ENCODE assay signal across 20 cellular contexts in the genomic region with DNA sequence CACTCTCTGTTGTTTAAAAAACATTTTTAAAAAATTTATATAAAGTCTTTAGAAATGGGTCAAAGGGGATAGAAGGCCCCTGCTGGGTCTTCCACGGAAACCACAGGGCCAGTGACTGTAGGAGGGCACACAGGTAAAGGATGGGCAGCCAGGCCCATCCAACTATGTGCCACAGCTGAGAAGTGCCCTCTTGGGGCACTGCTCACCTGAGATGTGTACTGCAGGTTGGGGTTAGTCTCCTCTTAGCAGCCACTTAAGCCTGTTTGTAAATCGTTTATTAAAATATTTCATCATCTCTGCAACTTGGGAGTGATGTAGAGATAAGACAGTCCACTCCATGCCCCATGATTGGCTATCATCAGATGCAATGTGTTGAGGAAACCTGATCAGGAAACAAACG.
DNase-seq lines count a peak whose midpoint lies in the region; ATAC-seq and TF ChIP-seq lines count a peak whose summit lies in the region.
"Had no signal": no experiment of that assay in that cellular context is flagged by ENCODE, and none has a peak within 500 bp of the region (broad histone marks: within the 10 kb centered on the region; RNA-seq: fewer than 3 reads in every experiment).

No MANE protein-coding gene starts in this region.

- H3K27me3 ChIP-seq in breast epithelium (no peaks in the 10 kb centered on the region), mesenchymal stem cell (ENCODE audit: control insufficient read depth in 1 of 2, insufficient read depth in 1 of 2, low read length in 2 of 2) (no peaks in the 10 kb centered on the region)
- H3K27me3 ChIP-seq: SJSA1 had no signal

- no peak overlapping the region for H2BK5ac ChIP-seq in mesenchymal stem cell (ENCODE audit: low read depth, low read length, poor library complexity, severe bottlenecking)

- no peak overlapping the region for H3K23ac ChIP-seq in mesenchymal stem cell (ENCODE audit: low read length in 2 of 2)

- CTCF ChIA-PET in MCF 10A (lab: Yijun Ruan, JAX) = interaction anchor here (0.6 kb wide), 1 partner anchor 431 kb away, joined by 3 read pairs; no protein-coding TSS in a partner anchor
- CTCF ChIA-PET in T-cell (lab: Charles Lee) = no interaction called here

- H3K9me3 ChIP-seq in breast epithelium (no peaks in the 10 kb centered on the region), mesenchymal stem cell (ENCODE audit: control insufficient read depth, low read length) (no peaks in the 10 kb centered on the region)
- H3K9me3 ChIP-seq: A549, HAP-1, SJSA1 had no signal

- no peak overlapping the region for H3K14ac ChIP-seq in mesenchymal stem cell (ENCODE audit: low read length in 2 of 2)

- no peak overlapping the region for H3K18ac ChIP-seq in mesenchymal stem cell (ENCODE audit: low read depth in 1 of 2, low read length in 2 of 2)

- H3K36me3 ChIP-seq in breast epithelium (no peaks in the 10 kb centered on the region), mesenchymal stem cell (ENCODE audit: control insufficient read depth in 1 of 2, insufficient read depth in 2 of 2, low read depth in 1 of 2, low read length in 2 of 2) (peaks cover 0 to 22% of the 10 kb centered on the region in 2 experiments)
- H3K36me3 ChIP-seq: HAP-1, SJSA1 had no signal

- no peak for TF ChIP-seq POLR2A in breast epithelium (IDR thresholded peaks at IDR 0.05)

- H3K4me3 Mint-ChIP-seq in MCF 10A (ENCODE audit: unreplicated experiment) (no peak overlapping the region), T-cell (no peak overlapping the region)
- no peak overlapping the region for H3K4me3 Mint-ChIP-seq in activated T-cell treated with anti-CD3 and anti-CD28 coated beads, Interleukin-2, amount 50 U/mL, for 4 hours
- H3K4me3 Mint-ChIP-seq: B cell had no signal

- H2AFZ ChIP-seq in mesenchymal stem cell (ENCODE audit: low read depth, low read length) = no peak overlapping the region
- H2AFZ ChIP-seq: GM23248 had no signal

- 86% methylated on average over 2 of the region's 3 CpGs for WGBS in mesenchymal stem cell

- H2BK120ac ChIP-seq in mesenchymal stem cell (ENCODE audit: low read depth, low read length) = no peak overlapping the region

- DNase-seq in breast epithelium (ENCODE audit: low spot score in 2 of 2) (no peak), MCF 10A (ENCODE audit: unreplicated experiment) (no peak), NCI-H510A treated with DMSO at 0.1 percent for 48 hours (lab: John Stamatoyannopoulos, UW) (peak; percentile 63), mesenchymal stem cell (no peak), sciatic nerve (ENCODE audit: low spot score) (no peak), T-cell (no peak)
- no peak for DNase-seq in activated T-cell treated with anti-CD3 and anti-CD28 coated beads, Interleukin-2, amount 50 U/mL, for 4 hours
- DNase-seq: GM23248, MM.1S, NCI-H1436, NCI-H1930, NCI-H2171 treated with DMSO at 0.1 percent for 48 hours, OCI-M1 had no signal

- peak overlapping the region; percentile 96 for H2AK5ac ChIP-seq in mesenchymal stem cell (ENCODE audit: low read length, severe bottlenecking)

- no peak overlapping the region for H2BK12ac ChIP-seq in mesenchymal stem cell (ENCODE audit: low read length in 2 of 2)

- H3K79me1 ChIP-seq in mesenchymal stem cell (replicated peaks; ENCODE audit: low read length, poor library complexity, severe bottlenecking) = peaks cover 13% of the 10 kb centered on the region

- H2BK15ac ChIP-seq in mesenchymal stem cell (ENCODE audit: low read depth, poor library complexity, severe bottlenecking) = no peak overlapping the region

- H3K9me3 Mint-ChIP-seq in MCF 10A (ENCODE audit: unreplicated experiment) (no peaks in the 10 kb centered on the region), T-cell (no peaks in the 10 kb centered on the region)
- no peaks in the 10 kb centered on the region for H3K9me3 Mint-ChIP-seq in activated T-cell treated with anti-CD3 and anti-CD28 coated beads, Interleukin-2, amount 50 U/mL, for 4 hours

- POLR2A ChIA-PET in MCF 10A (lab: Yijun Ruan, JAX) (no interaction called here), T-cell (lab: Charles Lee) (no interaction called here)

- H3K27me3 Mint-ChIP-seq in MCF 10A (ENCODE audit: insufficient read depth, unreplicated experiment) (peaks cover 22% of the 10 kb centered on the region), T-cell (peaks cover 7 to 15% of the 10 kb centered on the region in 2 donors)
- peaks cover 3% of the 10 kb centered on the region for H3K27me3 Mint-ChIP-seq in activated T-cell treated with anti-CD3 and anti-CD28 coated beads, Interleukin-2, amount 50 U/mL, for 4 hours (ENCODE audit: low read depth)

- H3K4me3 ChIP-seq in breast epithelium = no peak overlapping the region
- no peak overlapping the region for H3K4me3 ChIP-seq in mesenchymal stem cell (ENCODE audit: insufficient read depth in 1 of 2, low read depth in 1 of 2, low read length in 2 of 2)
- H3K4me3 ChIP-seq: A549, GM23248, HAP-1, K562, SJSA1 had no signal

- no peak overlapping the region for H4K91ac ChIP-seq in mesenchymal stem cell (ENCODE audit: low read length)

- no peak overlapping the region for H3K4me2 ChIP-seq in mesenchymal stem cell (ENCODE audit: low read length, poor library complexity, severe bottlenecking)
- H3K4me2 ChIP-seq: A549 had no signal

- no peak for ATAC-seq in sciatic nerve
- ATAC-seq in activated T-cell treated with anti-CD3 and anti-CD28 coated beads, Interleukin-2, amount 50 U/mL, for 4 hours = no peak
- ATAC-seq in T-cell (replicated peaks in 1 of 4) = no peak
- ATAC-seq: A549, HepG2, K562, Right ventricle myocardium inferior had no signal

- H3K4me1 ChIP-seq in breast epithelium (no peaks in the 10 kb centered on the region), mesenchymal stem cell (ENCODE audit: control insufficient read depth, insufficient read depth, low read depth, low read length) (peaks cover 18% of the 10 kb centered on the region)
- H3K4me1 ChIP-seq: HAP-1 had no signal

- no TSS peak for BruUV-seq in MCF 10A (replicated peaks; lab: Mats Ljungman, UMichigan)

- H3K4me1 Mint-ChIP-seq in MCF 10A (ENCODE audit: insufficient read depth, unreplicated experiment) (no peaks in the 10 kb centered on the region), T-cell (no peaks in the 10 kb centered on the region)
- no peaks in the 10 kb centered on the region for H3K4me1 Mint-ChIP-seq in activated T-cell treated with anti-CD3 and anti-CD28 coated beads, Interleukin-2, amount 50 U/mL, for 4 hours (ENCODE audit: low read depth)
- H3K4me1 Mint-ChIP-seq: B cell had no signal

- H3K27ac Mint-ChIP-seq in MCF 10A (ENCODE audit: low read depth, unreplicated experiment) (no peak overlapping the region), T-cell (no peak overlapping the region)
- H3K27ac Mint-ChIP-seq: B cell had no signal

- TF ChIP-seq CTCF in breast epithelium (IDR thresholded peaks at IDR 0.05) (no peak), MCF 10A (IDR thresholded peaks at IDR 0.05; ENCODE audit: unreplicated experiment) (no peak)

- no peak overlapping the region for H3K9ac ChIP-seq in mesenchymal stem cell (ENCODE audit: low read length)
- H3K9ac ChIP-seq: GM23248 had no signal

- H3K27ac ChIP-seq in breast epithelium (peak overlapping the region; percentile 8 to 48), mesenchymal stem cell (ENCODE audit: low read length, poor library complexity, severe bottlenecking) (peak overlapping the region; percentile 27)
- H3K27ac ChIP-seq: GM23248, SJSA1 had no signal

- H3K36me3 Mint-ChIP-seq in MCF 10A (ENCODE audit: insufficient read depth, unreplicated experiment) = no peaks in the 10 kb centered on the region
- H3K36me3 Mint-ChIP-seq in activated T-cell treated with anti-CD3 and anti-CD28 coated beads, Interleukin-2, amount 50 U/mL, for 4 hours (ENCODE audit: insufficient read depth) = no peaks in the 10 kb centered on the region
- H3K36me3 Mint-ChIP-seq in T-cell = no peaks in the 10 kb centered on the region

- H3K4ac ChIP-seq in mesenchymal stem cell (ENCODE audit: low read depth in 1 of 2, low read length in 2 of 2) = no peak overlapping the region

- no peak overlapping the region for H4K8ac ChIP-seq in mesenchymal stem cell (ENCODE audit: low read length)

- intact Hi-C loops in breast epithelium (cut with DNase I; ENCODE audit: low total_unique reads) = loop anchor here (5.0 kb wide), 1 partner anchor 493 kb away; no protein-coding TSS in a partner anchor
- intact Hi-C loops in MCF 10A (cut with micrococcal nuclease) = no loop called here
- intact Hi-C loops in sciatic nerve (cut with DNase I) = no loop called here
